In genomic region chr2:104736026-104736425, GRCh38 we compare ENCODE assay signal across 15 cellular contexts.
A peak's percentile ranks its signal among the peaks of the same experiment; 100 is the strongest.
DNase-seq lines count a peak whose midpoint lies in the region; ATAC-seq, FAIRE-seq and TF ChIP-seq lines count a peak whose summit lies in the region.
"Had no signal": no experiment of that assay in that cellular context is flagged by ENCODE, and none has a peak within 500 bp of the region (broad histone marks: within the 10 kb centered on the region; RNA-seq: fewer than 3 reads in every experiment).

No MANE protein-coding gene starts in this region.

- no peaks in the 10 kb centered on the region for H3K27me3 Mint-ChIP-seq in MCF 10A (ENCODE audit: insufficient read depth, unreplicated experiment)
- H3K27me3 Mint-ChIP-seq: CD4-positive, CD25-positive, alpha-beta regulatory T cell had no signal

- H4K20me1 ChIP-seq in mammary epithelial cell (ENCODE audit: insufficient read depth, low read length) (no peaks in the 10 kb centered on the region), PC-9 (ENCODE audit: insufficient read depth) (no peaks in the 10 kb centered on the region)
- H4K20me1 ChIP-seq: BLaER1 treated with 17β-estradiol and CSF1 and Interleukin-3, amounts not matched to agents 10 nM and 100 nM had no signal

- H2AFZ ChIP-seq in mammary epithelial cell (ENCODE audit: low read depth, low read length), result no peak overlapping the region
- H2AFZ ChIP-seq in PC-9, result no peak overlapping the region
- H2AFZ ChIP-seq: GM23338 had no signal

- dilution Hi-C loops in mammary epithelial cell (cut with HindIII; ENCODE audit: low sequenced_read_pairs), result no loop called here

- H3K4me3 Mint-ChIP-seq in MCF 10A (ENCODE audit: unreplicated experiment), result no peak overlapping the region
- H3K4me3 Mint-ChIP-seq: CD4-positive, CD25-positive, alpha-beta regulatory T cell; GM23338; H9 had no signal

- peaks cover 6% of the 10 kb centered on the region for H3K4me1 Mint-ChIP-seq in MCF 10A (ENCODE audit: insufficient read depth, unreplicated experiment)
- H3K4me1 Mint-ChIP-seq: CD4-positive, CD25-positive, alpha-beta regulatory T cell; GM23338; H9 had no signal

- in situ Hi-C loops in mammary epithelial cell (cut with MboI; ENCODE audit: low sequenced_read_pairs in 2 of 2), result no loop called here

- H3K36me3 ChIP-seq in mammary epithelial cell (ENCODE audit: insufficient read depth, low read length), result no peaks in the 10 kb centered on the region
- H3K36me3 ChIP-seq in psoas muscle (ENCODE audit: insufficient read depth in 1 of 2, low read depth in 1 of 2), result no peaks in the 10 kb centered on the region
- H3K36me3 ChIP-seq in PC-9 (ENCODE audit: low read depth), result no peaks in the 10 kb centered on the region
- H3K36me3 ChIP-seq: BLaER1 treated with 17β-estradiol and CSF1 and Interleukin-3, amounts not matched to agents 10 nM and 100 nM had no signal

- H3K27ac ChIP-seq in mammary epithelial cell (ENCODE audit: insufficient read depth, low read depth, low read length) (no peak overlapping the region), foreskin keratinocyte (no peak overlapping the region), psoas muscle (no peak overlapping the region), PC-9 (no peak overlapping the region)
- H3K27ac ChIP-seq: 22Rv1; BLaER1 treated with 17β-estradiol and CSF1 and Interleukin-3, amounts not matched to agents 10 nM and 100 nM had no signal

- H3K9me3 ChIP-seq in mammary epithelial cell (replicated peaks; ENCODE audit: insufficient read depth, low read length), result no peaks in the 10 kb centered on the region
- H3K9me3 ChIP-seq in psoas muscle, result peaks cover 2% of the 10 kb centered on the region
- H3K9me3 ChIP-seq in PC-9 (ENCODE audit: insufficient read depth, low read depth), result no peaks in the 10 kb centered on the region

- H3K27ac Mint-ChIP-seq in MCF 10A (ENCODE audit: low read depth, unreplicated experiment), result no peak overlapping the region
- H3K27ac Mint-ChIP-seq: GM23338 had no signal

- POLR2A ChIA-PET in MCF 10A (lab: Yijun Ruan, JAX), result no interaction called here
- POLR2A ChIA-PET in PC-9 (lab: Charles Lee; ENCODE audit: unreplicated experiment), result no interaction called here

- intact Hi-C loops in MCF 10A (cut with micrococcal nuclease), result no loop called here
- intact Hi-C loops in mammary epithelial cell (cut with micrococcal nuclease), result no loop called here
- intact Hi-C loops in psoas muscle (cut with DNase I), result no loop called here
- intact Hi-C loops in PC-9 (cut with micrococcal nuclease; ENCODE audit: unreplicated experiment), result no loop called here

- H3K4me2 ChIP-seq in mammary epithelial cell (ENCODE audit: insufficient read depth, low read depth, low read length), result no peak overlapping the region
- H3K4me2 ChIP-seq in PC-9, result no peak overlapping the region
- H3K4me2 ChIP-seq: GM23338 had no signal

- H3F3A ChIP-seq in PC-9 (ENCODE audit: insufficient read depth, low read depth), result no peaks in the 10 kb centered on the region

- FAIRE-seq in urothelium cell line (lab: Jason Lieb, UNC), result peak; percentile 48

- TF ChIP-seq CTCF in MCF 10A (IDR thresholded peaks at IDR 0.05; ENCODE audit: unreplicated experiment) (no peak), mammary epithelial cell (conservative IDR thresholded peaks at IDR 0.05 in 1 of 2, IDR thresholded peaks at IDR 0.05 in 1 of 2; ENCODE audit: extremely low read depth in 1 of 2, insufficient read depth in 1 of 2, low read depth in 1 of 2, low read length in 2 of 2) (no peak), choroid plexus epithelial cell (conservative IDR thresholded peaks at IDR 0.05; ENCODE audit: low read depth, low read length) (no peak), foreskin keratinocyte (conservative IDR thresholded peaks at IDR 0.05) (no peak), psoas muscle (IDR thresholded peaks at IDR 0.05) (no peak), PC-9 (conservative IDR thresholded peaks at IDR 0.05) (no peak)

- H3K9ac ChIP-seq in mammary epithelial cell (ENCODE audit: insufficient read depth, low read length), result no peak overlapping the region
- H3K9ac ChIP-seq: BLaER1 treated with 17β-estradiol and CSF1 and Interleukin-3, amounts not matched to agents 10 nM and 100 nM had no signal

- H3K4me3 ChIP-seq in mammary epithelial cell (replicated peaks in 1 of 3; ENCODE audit: insufficient read depth in 1 of 3, low read depth in 2 of 3, low read length in 3 of 3), result no peak overlapping the region
- no peak overlapping the region for H3K4me3 ChIP-seq in choroid plexus epithelial cell (ENCODE audit: low read depth, low read length)
- no peak overlapping the region for H3K4me3 ChIP-seq in psoas muscle
- H3K4me3 ChIP-seq in PC-9, result no peak overlapping the region
- H3K4me3 ChIP-seq: BLaER1 treated with 17β-estradiol and CSF1 and Interleukin-3, amounts not matched to agents 10 nM and 100 nM; GM23338 had no signal

- CTCF ChIA-PET in MCF 10A (lab: Yijun Ruan, JAX) (no interaction called here), mammary epithelial cell (lab: Charles Lee; ENCODE audit: low non-redundant PET) (no interaction called here), PC-9 (lab: Charles Lee) (no interaction called here)

- no peaks in the 10 kb centered on the region for H3K36me3 Mint-ChIP-seq in MCF 10A (ENCODE audit: insufficient read depth, unreplicated experiment)
- H3K36me3 Mint-ChIP-seq: CD4-positive, CD25-positive, alpha-beta regulatory T cell had no signal

- H3K27me3 ChIP-seq in mammary epithelial cell (ENCODE audit: insufficient read depth, low read length) (peaks cover 2% of the 10 kb centered on the region), foreskin keratinocyte (no peaks in the 10 kb centered on the region), psoas muscle (ENCODE audit: insufficient read depth in 3 of 3, low read length in 2 of 3) (peaks cover 0 to 4% (median 0%) of the 10 kb centered on the region in 3 donors), PC-9 (ENCODE audit: insufficient read depth, low read depth) (no peaks in the 10 kb centered on the region; the same call in 1 of the 2 replicates)
- H3K27me3 ChIP-seq: BLaER1 treated with 17β-estradiol and CSF1 and Interleukin-3, amounts not matched to agents 10 nM and 100 nM had no signal

- DNase-seq in MCF 10A (ENCODE audit: unreplicated experiment) (peak; percentile 31), mammary epithelial cell (no peak), choroid plexus epithelial cell (ENCODE audit: low read depth) (peak; percentile 8), foreskin keratinocyte (peak; percentile 18 to 48), urothelium cell line (ENCODE audit: low spot score) (peak; percentile 38), psoas muscle (no peak), PC-9 (no peak), NCI-H1694 treated with DMSO at 0.1 percent for 48 hours (lab: John Stamatoyannopoulos, UW) (no peak)
- DNase-seq: AML-193; CD4-positive, CD25-positive, alpha-beta regulatory T cell; DMS53; H9 had no signal

- BruUV-seq in MCF 10A (replicated peaks; lab: Mats Ljungman, UMichigan) (no TSS peak), mammary epithelial cell (replicated peaks; lab: Mats Ljungman, UMichigan) (no TSS peak), PC-9 (replicated peaks; lab: Mats Ljungman, UMichigan) (no TSS peak)

- no peaks in the 10 kb centered on the region for H3K9me3 Mint-ChIP-seq in MCF 10A (ENCODE audit: unreplicated experiment)

- H3K79me2 ChIP-seq in mammary epithelial cell (ENCODE audit: insufficient read depth, low read length), result no peaks in the 10 kb centered on the region
- H3K79me2 ChIP-seq in PC-9 (ENCODE audit: low read depth), result no peaks in the 10 kb centered on the region

- no peaks in the 10 kb centered on the region for H3K9me2 ChIP-seq in PC-9 (ENCODE audit: insufficient read depth)

- H3K4me1 ChIP-seq in mammary epithelial cell (ENCODE audit: insufficient read depth, low read length) (no peaks in the 10 kb centered on the region), foreskin keratinocyte (no peaks in the 10 kb centered on the region), psoas muscle (no peaks in the 10 kb centered on the region), PC-9 (replicated peaks; ENCODE audit: insufficient read depth) (no peaks in the 10 kb centered on the region)

- WGBS in mammary epithelial cell (ENCODE audit: low coverage, missing lambda C conversion rate), result 55% methylated on average over 6 of the region's 7 CpGs
- 79 to 85% (median 80%) methylated on average over 7 of the region's 7 CpGs for WGBS in psoas muscle, 3 donors

- no peak for ATAC-seq in foreskin keratinocyte
- no peak for ATAC-seq in psoas muscle
- ATAC-seq: GM23338 had no signal

Comparison
In these comparisons a context has a peak if more than half of its experiments do, and no peak if none do; other contexts are left out.
1. DNase-seq: peak in MCF 10A (single experiment), choroid plexus epithelial cell (single experiment), foreskin keratinocyte (2 of 2) and urothelium cell line (single experiment); none in mammary epithelial cell (single experiment), psoas muscle (0 of 2), PC-9 (0 of 2) and NCI-H1694 treated with DMSO at 0.1 percent for 48 hours (single experiment).